8 cellular contexts compared by ENCODE assay signal in genomic region chr19:4342421-4343055, GRCh38. TPM values are rescaled to one million over a fixed set of nuclear protein-coding genes. Genes with fewer than 3 reads are reported as not detected.
DNase-seq lines count a peak whose midpoint lies in the region; ATAC-seq and TF ChIP-seq lines count a peak whose summit lies in the region.

No MANE protein-coding gene starts in this region.

- TF ChIP-seq EP300 in esophagus muscularis mucosa (IDR thresholded peaks at IDR 0.05) = no peak

- intact Hi-C loops in Panc1 (cut with micrococcal nuclease; ENCODE audit: unreplicated experiment) (no loop called here), esophagus muscularis mucosa (cut with DNase I) (loop anchor here (2.0 kb wide), 1 partner anchor 56 kb away; no protein-coding TSS in a partner anchor)

- no peaks in the 10 kb centered on the region for H3K36me3 Mint-ChIP-seq in activated T-cell treated with anti-CD3 and anti-CD28 coated beads, Interleukin-2, amount 50 U/mL, for 72 hours (ENCODE audit: insufficient read depth in 2 of 2)

- H3K9me3 ChIP-seq in Panc1 (ENCODE audit: control insufficient read depth, insufficient read depth, low read depth, low read length) (no peaks in the 10 kb centered on the region), esophagus muscularis mucosa (no peaks in the 10 kb centered on the region), muscle layer of colon (ENCODE audit: low read length) (no peaks in the 10 kb centered on the region)

- WGBS in esophagus muscularis mucosa = 0% methylated on average over 11 of the region's 32 CpGs

- POLR2A ChIA-PET in Panc1 (lab: Charles Lee) = no interaction called here

- in situ Hi-C loops in KBM-7 (cut with MboI; ENCODE audit: low pct_unique_long_range_greater_than_20kb, low sequenced_read_pairs) (no loop called here), Panc1 (cut with HindIII; ENCODE audit: low pct_unique_long_range_greater_than_20kb, low sequenced_read_pairs) (no loop called here)

- H3K27ac Mint-ChIP-seq in activated T-cell treated with anti-CD3 and anti-CD28 coated beads, Interleukin-2, amount 50 U/mL, for 72 hours = peak overlapping the region; percentile 75

- H3K9me3 Mint-ChIP-seq in activated T-cell treated with anti-CD3 and anti-CD28 coated beads, Interleukin-2, amount 50 U/mL, for 72 hours = no peaks in the 10 kb centered on the region

- peak; percentile 77 for TF ChIP-seq POLR2A in esophagus muscularis mucosa (IDR thresholded peaks at IDR 0.05; ENCODE audit: low read depth)

- H3K4me1 ChIP-seq in Panc1 (ENCODE audit: control insufficient read depth, insufficient read depth, low read length) = peaks cover 4% of the 10 kb centered on the region
- H3K4me1 ChIP-seq in esophagus muscularis mucosa = peaks cover 21 to 41% (median 26%) of the 10 kb centered on the region in 4 donors
- H3K4me1 ChIP-seq in muscle layer of colon (ENCODE audit: insufficient read depth, low read length) = peaks cover 12% of the 10 kb centered on the region

- no peaks in the 10 kb centered on the region for H3K27me3 ChIP-seq in Panc1 (ENCODE audit: control insufficient read depth, insufficient read depth, low read length)
- no peaks in the 10 kb centered on the region for H3K27me3 ChIP-seq in esophagus muscularis mucosa
- H3K27me3 ChIP-seq in muscle layer of colon (ENCODE audit: control insufficient read depth in 1 of 2, insufficient read depth in 2 of 2, low read length in 2 of 2) = no peaks in the 10 kb centered on the region

- no peak for TF ChIP-seq CTCF in Panc1 (IDR thresholded peaks at IDR 0.05)
- no peak for TF ChIP-seq CTCF in esophagus muscularis mucosa (IDR thresholded peaks at IDR 0.05)

- H3K4me3 ChIP-seq in Panc1 (ENCODE audit: low read depth in 2 of 2, low read length in 2 of 2) = peak overlapping the region; percentile 66 to 81
- H3K4me3 ChIP-seq in esophagus muscularis mucosa = peak overlapping the region; percentile 81 to 99 (median 85)
- H3K4me3 ChIP-seq in muscle layer of colon (ENCODE audit: low read depth in 1 of 2, low read length in 2 of 2) = peak overlapping the region; percentile 74 to 88

- peak overlapping the region; percentile 85 for H3K27ac ChIP-seq in Panc1 (ENCODE audit: low read length)
- peak overlapping the region; percentile 95 to 97 (median 96) for H3K27ac ChIP-seq in esophagus muscularis mucosa (replicated peaks in 1 of 4)
- peak overlapping the region; percentile 98 for H3K27ac ChIP-seq in muscle layer of colon (ENCODE audit: low read depth, low read length)

- ATAC-seq in GM21723 (IDR thresholded peaks at IDR 0.05; ENCODE audit: unreplicated experiment) (peak; percentile 85), Panc1 (peak; percentile 94)
- peak; percentile 88 to 90 for ATAC-seq in activated T-cell treated with anti-CD3 and anti-CD28 coated beads, Interleukin-2, amount 50 U/mL, for 72 hours (replicated peaks in 1 of 2)

- peak overlapping the region; percentile 72 for H3K9ac ChIP-seq in muscle layer of colon (ENCODE audit: low read length)

- BruUV-seq in Panc1 (replicated peaks; lab: Mats Ljungman, UMichigan) = no TSS peak

- DNase-seq in DMS53 treated with DMSO at 0.1 percent for 48 hours (lab: John Stamatoyannopoulos, UW; ENCODE audit: unreplicated experiment) (peak; percentile 98), KBM-7 (peak; percentile 99), Panc1 (ENCODE audit: low read depth, low spot score) (peak; percentile 99), esophagus muscularis mucosa (ENCODE audit: extremely low spot score) (peak; percentile 100)
- DNase-seq in activated T-cell treated with anti-CD3 and anti-CD28 coated beads, Interleukin-2, amount 50 U/mL, for 72 hours = peak; percentile 92 to 95
- DNase-seq in stimulated activated CD8-positive, alpha-beta memory T cell treated with anti-CD3 and anti-CD28 coated beads, Interleukin-7, amount 100 ng/mL, for 1 hour (ENCODE audit: low read depth in 2 of 2) = peak; percentile 72 to 74

- CTCF ChIA-PET in Panc1 (lab: Charles Lee) = interaction anchor here (0.5 to 2.1 kb wide), 4 partner anchors 10 to 355 kb away, joined by 3 to 11 read pairs (median 6); no protein-coding TSS in a partner anchor

- peak overlapping the region; percentile 92 to 95 for H3K4me3 Mint-ChIP-seq in activated T-cell treated with anti-CD3 and anti-CD28 coated beads, Interleukin-2, amount 50 U/mL, for 72 hours

- H3K4me1 Mint-ChIP-seq in activated T-cell treated with anti-CD3 and anti-CD28 coated beads, Interleukin-2, amount 50 U/mL, for 72 hours (ENCODE audit: low read depth) = peaks cover 32% of the 10 kb centered on the region

- no peaks in the 10 kb centered on the region; the same call in 1 of the 2 replicates for H3K36me3 ChIP-seq in Panc1 (ENCODE audit: control insufficient read depth, insufficient read depth, low read length)
- peaks cover 0 to 16% (median 13%) of the 10 kb centered on the region in 4 donors for H3K36me3 ChIP-seq in esophagus muscularis mucosa
- peaks cover 10% of the 10 kb centered on the region for H3K36me3 ChIP-seq in muscle layer of colon (ENCODE audit: insufficient read depth, low read length)

- no peaks in the 10 kb centered on the region for H3K27me3 Mint-ChIP-seq in activated T-cell treated with anti-CD3 and anti-CD28 coated beads, Interleukin-2, amount 50 U/mL, for 72 hours (ENCODE audit: low read depth)

RNA-seq across cellular contexts. Expression of gene MPND, which starts 0.8 kb away (rescaled TPM):
- total RNA-seq in Panc1 (2021; ENCODE audit: unreplicated experiment) = 22.9 TPM
- polyA plus RNA-seq in Panc1 (2012; ENCODE audit: insufficient read length) = 44.9 TPM
- total RNA-seq in activated T-cell treated with anti-CD3 and anti-CD28 coated beads, Interleukin-2, amount 50 U/mL, for 72 hours = 10 to 100 TPM in 1 of 2 donors, 1 to 10 TPM in 1; 9.7 to 10.3 TPM
- total RNA-seq in esophagus muscularis mucosa = 1 to 10 TPM; 5.3 to 9.2 (median 7.6) TPM

RNA-seq across cellular contexts. Expression of gene STAP2, which starts 3.9 kb away (rescaled TPM):
- total RNA-seq in Panc1 (2021; ENCODE audit: unreplicated experiment) (10.0 TPM), esophagus muscularis mucosa (1 to 10 TPM in 2 of 4 donors, under 1 TPM in 1, not detected in 1; 0.52 to 3.3 (median 1.7) TPM)
- 21.6 TPM for polyA plus RNA-seq in Panc1 (2012; ENCODE audit: insufficient read length)
- 10 to 100 TPM in 1 of 2 donors, 1 to 10 TPM in 1; 8.3 to 10.0 TPM for total RNA-seq in activated T-cell treated with anti-CD3 and anti-CD28 coated beads, Interleukin-2, amount 50 U/mL, for 72 hours

RNA-seq across cellular contexts. Expression of gene FSD1, which starts 38.1 kb away (rescaled TPM):
- 12.1 TPM for total RNA-seq in Panc1 (2021; ENCODE audit: unreplicated experiment)
- polyA plus RNA-seq in Panc1 (2012; ENCODE audit: insufficient read length) = 31.9 TPM
- 10 to 100 TPM; 17.1 to 22.8 TPM for total RNA-seq in activated T-cell treated with anti-CD3 and anti-CD28 coated beads, Interleukin-2, amount 50 U/mL, for 72 hours
- under 1 TPM in 2 of 4 donors, not detected in 2; 0.29 to 0.50 TPM for total RNA-seq in esophagus muscularis mucosa

RNA-seq across cellular contexts. Expression of gene TMIGD2, which starts 40.3 kb away (rescaled TPM):
- total RNA-seq in Panc1 (2021; ENCODE audit: unreplicated experiment) (not detected), esophagus muscularis mucosa (not detected)
- polyA plus RNA-seq in Panc1 (2012; ENCODE audit: insufficient read length) = 0.47 TPM
- total RNA-seq in activated T-cell treated with anti-CD3 and anti-CD28 coated beads, Interleukin-2, amount 50 U/mL, for 72 hours = 10 to 100 TPM; 19.8 to 29.1 TPM

RNA-seq across cellular contexts. Expression of gene SH3GL1, which starts 57.8 kb away (rescaled TPM):
- total RNA-seq in Panc1 (2021; ENCODE audit: unreplicated experiment) (57.1 TPM), esophagus muscularis mucosa (10 to 100 TPM; 49.4 to 77.2 (median 59.5) TPM)
- 72.4 TPM for polyA plus RNA-seq in Panc1 (2012; ENCODE audit: insufficient read length)
- total RNA-seq in activated T-cell treated with anti-CD3 and anti-CD28 coated beads, Interleukin-2, amount 50 U/mL, for 72 hours = 10 to 100 TPM; 40.6 TPM

Comparison
In these comparisons a context has a peak if more than half of its experiments do, and no peak if none do; other contexts are left out.
1. Peak in every context shown above with its lines: DNase-seq, ATAC-seq, H3K4me3 ChIP-seq and H3K27ac ChIP-seq.